ENCODE assay signal across 23 cellular contexts in genomic region chr6:160043784-160044183, GRCh38.
DNase-seq lines count a peak whose midpoint lies in the region; ATAC-seq, FAIRE-seq and TF ChIP-seq lines count a peak whose summit lies in the region.
"Had no signal": no experiment of that assay in that cellular context is flagged by ENCODE, and none has a peak within 500 bp of the region (broad histone marks: within the 10 kb centered on the region; RNA-seq: fewer than 3 reads in every experiment).

No MANE protein-coding gene starts in this region.

- H3K4me3 ChIP-seq in HUES6 (ENCODE audit: low read depth, low read length) = no peak overlapping the region
- H3K4me3 ChIP-seq in brain microvascular endothelial cell (ENCODE audit: low read depth, low read length) = no peak overlapping the region
- H3K4me3 ChIP-seq in keratinocyte (ENCODE audit: control insufficient read depth in 2 of 3, extremely low read depth in 1 of 3, insufficient read depth in 2 of 3, low read depth in 1 of 3, low read length in 3 of 3) = no peak overlapping the region
- H3K4me3 ChIP-seq in smooth muscle cell = no peak overlapping the region
- H3K4me3 ChIP-seq: cardiac muscle cell, SK-N-MC, skin epidermis had no signal

- dilution Hi-C loops in keratinocyte (cut with MboI; ENCODE audit: extremely low pct_ligation_motif_present, low sequenced_read_pairs) = no loop called here

- peak; percentile 55 for FAIRE-seq in keratinocyte (lab: Jason Lieb, UNC)
- FAIRE-seq: D721Med, GM12892, urothelium cell line had no signal

- H3K79me2 ChIP-seq in keratinocyte (ENCODE audit: control insufficient read depth, insufficient read depth, low read length) (no peaks in the 10 kb centered on the region), smooth muscle cell (ENCODE audit: low read depth) (no peaks in the 10 kb centered on the region)

- H3K4me2 ChIP-seq in keratinocyte (ENCODE audit: control insufficient read depth, extremely low read depth, insufficient read depth, low read depth, low read length) = peak overlapping the region; percentile 72
- H3K4me2 ChIP-seq in smooth muscle cell = no peak overlapping the region

- 77% methylated on average over 4 of the region's 4 CpGs for WGBS in smooth muscle cell (ENCODE audit: low lambda C conversion rate)

- no peak overlapping the region for H3K9ac ChIP-seq in HUES6 (ENCODE audit: low read length)
- H3K9ac ChIP-seq in keratinocyte (ENCODE audit: control insufficient read depth, extremely low read depth, insufficient read depth, low read length) = peak overlapping the region; percentile 4
- no peak overlapping the region for H3K9ac ChIP-seq in smooth muscle cell (ENCODE audit: low read depth)

- peak overlapping the region; percentile 46; the same call in 1 of the 2 replicates for H3K27ac ChIP-seq in HUES6 (ENCODE audit: low read depth, low read length)
- peak overlapping the region; percentile 77 for H3K27ac ChIP-seq in brain microvascular endothelial cell
- H3K27ac ChIP-seq in keratinocyte (ENCODE audit: control insufficient read depth, insufficient read depth, low read length) = peak overlapping the region; percentile 73
- peak overlapping the region; percentile 4 for H3K27ac ChIP-seq in smooth muscle cell (ENCODE audit: low read depth)
- H3K27ac ChIP-seq: cardiac muscle cell, SK-N-MC had no signal

- H2AFZ ChIP-seq in keratinocyte (ENCODE audit: control insufficient read depth, low read length) = no peak overlapping the region
- H2AFZ ChIP-seq in smooth muscle cell (ENCODE audit: low read depth) = no peak overlapping the region

- DNase-seq in brain microvascular endothelial cell (no peak), keratinocyte (ENCODE audit: low read depth, low spot score) (no peak), smooth muscle cell (lab: John Stamatoyannopoulos, UW; ENCODE audit: unreplicated experiment) (no peak), SW 1271 (lab: John Stamatoyannopoulos, UW) (no peak), ACHN (no peak)
- DNase-seq: activated gamma-delta T cell treated with Interleukin-2 at 50 U/mL for 16 hours; activated T-cell treated with anti-CD3 and anti-CD28 coated beads, Interleukin-2, amount 50 U/mL, for 24 hours; foreskin fibroblast; H9; Karpas-422; left ventricle myocardium superior; MV-4-11; NCI-H2227 treated with DMSO at 0.1 percent for 48 hours; stimulated activated CD4-positive, alpha-beta T cell treated with anti-CD3 and anti-CD28 coated beads, Interleukin-1b, Interleukin-23, amount 100 ng/mL, for 48 hours; T-helper 17 cell had no signal

- in situ Hi-C loops in brain microvascular endothelial cell (cut with HindIII; ENCODE audit: low pct_ligation_motif_present, low sequenced_read_pairs) (no loop called here), ACHN (cut with HindIII; ENCODE audit: low pct_ligation_motif_present, low pct_unique_long_range_greater_than_20kb, low sequenced_read_pairs) (no loop called here)

- TF ChIP-seq CTCF in brain microvascular endothelial cell (IDR thresholded peaks at IDR 0.05; ENCODE audit: low read depth, low read length, missing control alignments) (no peak), keratinocyte (optimal IDR thresholded peaks at IDR 0.05 in 1 of 3, IDR thresholded peaks at IDR 0.05 in 1 of 3, conservative IDR thresholded peaks at IDR 0.05 in 1 of 3; ENCODE audit: extremely low read depth in 1 of 3, insufficient read depth in 2 of 3, low read length in 3 of 3) (no peak), smooth muscle cell (IDR thresholded peaks at IDR 0.05; ENCODE audit: borderline replicate concordance, insufficient read depth, poor library complexity, severe bottlenecking) (no peak)

- H3K9me3 ChIP-seq in HUES6 (ENCODE audit: control insufficient read depth, insufficient read depth, low read depth, low read length) = no peaks in the 10 kb centered on the region
- no peaks in the 10 kb centered on the region for H3K9me3 ChIP-seq in keratinocyte (ENCODE audit: control insufficient read depth, low read depth, low read length)
- H3K9me3 ChIP-seq in smooth muscle cell (replicated peaks; ENCODE audit: low read depth) = no peaks in the 10 kb centered on the region

- H3K36me3 ChIP-seq in HUES6 (ENCODE audit: control insufficient read depth, insufficient read depth, low read length) (peaks cover 93% of the 10 kb centered on the region), brain microvascular endothelial cell (replicated peaks) (peaks cover 31% of the 10 kb centered on the region), keratinocyte (ENCODE audit: control insufficient read depth in 2 of 2, extremely low read depth in 1 of 2, insufficient read depth in 2 of 2, low read length in 2 of 2) (peaks cover 27 to 50% of the 10 kb centered on the region in 2 experiments), smooth muscle cell (ENCODE audit: low read depth) (peaks cover 10% of the 10 kb centered on the region)

- H3K4me1 ChIP-seq in HUES6 (ENCODE audit: control insufficient read depth, insufficient read depth, low read length) (no peaks in the 10 kb centered on the region), keratinocyte (ENCODE audit: control insufficient read depth, extremely low read depth, insufficient read depth, low read length) (peaks cover 36% of the 10 kb centered on the region), smooth muscle cell (ENCODE audit: low read depth) (no peaks in the 10 kb centered on the region)

- H4K20me1 ChIP-seq in keratinocyte (ENCODE audit: control insufficient read depth, extremely low read depth, insufficient read depth, low read length) (peaks cover 5% of the 10 kb centered on the region), smooth muscle cell (ENCODE audit: low read depth) (no peaks in the 10 kb centered on the region)

- no peaks in the 10 kb centered on the region for H3F3A ChIP-seq in smooth muscle cell (ENCODE audit: low read depth)

- ATAC-seq in HG02623 (IDR thresholded peaks at IDR 0.05; ENCODE audit: unreplicated experiment) = no peak
- ATAC-seq: left ventricle myocardium superior, T-helper 17 cell had no signal

- H3K27me3 ChIP-seq in HUES6 (ENCODE audit: control insufficient read depth, insufficient read depth, low read length) (no peaks in the 10 kb centered on the region), brain microvascular endothelial cell (replicated peaks) (no peaks in the 10 kb centered on the region), keratinocyte (ENCODE audit: control insufficient read depth, extremely low read depth, insufficient read depth, low read length) (no peaks in the 10 kb centered on the region), smooth muscle cell (ENCODE audit: low read depth) (no peaks in the 10 kb centered on the region)
- H3K27me3 ChIP-seq: cardiac muscle cell had no signal

- H3K9me1 ChIP-seq in keratinocyte (ENCODE audit: control insufficient read depth, extremely low read depth, insufficient read depth, low read length) = peaks cover 7% of the 10 kb centered on the region

Comparison
In these comparisons a context has a peak if more than half of its experiments do, and no peak if none do; other contexts are left out.
1. H3K27ac ChIP-seq: peak in every context shown above with its lines; median percentile 77 in brain microvascular endothelial cell; 73 in keratinocyte; 46 in HUES6; 4 in smooth muscle cell.